8 cellular contexts compared by ENCODE assay signal in genomic region chr9:98807811-98808195, GRCh38. TPM values are rescaled to one million over a fixed set of nuclear protein-coding genes. Genes with fewer than 3 reads are reported as not detected.
DNase-seq lines count a peak whose midpoint lies in the region; ATAC-seq, FAIRE-seq and TF ChIP-seq lines count a peak whose summit lies in the region.

No MANE protein-coding gene starts in this region.

- peaks cover 41% of the 10 kb centered on the region for H3K4me1 Mint-ChIP-seq in progenitor cell of endocrine pancreas (ENCODE audit: low read depth)

- DNase-seq in D721Med (ENCODE audit: insufficient read length, low spot score), result peak; percentile 41
- no peak for DNase-seq in fibroblast of the aortic adventitia (ENCODE audit: low read depth)
- DNase-seq in progenitor cell of endocrine pancreas (ENCODE audit: low spot score, unreplicated experiment), result no peak

- ATAC-seq in HG02571 (IDR thresholded peaks at IDR 0.05; ENCODE audit: unreplicated experiment) (peak; percentile 14), HG03139 (IDR thresholded peaks at IDR 0.05; ENCODE audit: unreplicated experiment) (no peak), HG03439 (IDR thresholded peaks at IDR 0.05; ENCODE audit: unreplicated experiment) (no peak), GM18858 (IDR thresholded peaks at IDR 0.05; ENCODE audit: unreplicated experiment) (no peak)

- H3K4me3 Mint-ChIP-seq in progenitor cell of endocrine pancreas (ENCODE audit: low read depth), result peak overlapping the region; percentile 72

- no peak for FAIRE-seq in D721Med (lab: Jason Lieb, UNC)

- H3K4me3 ChIP-seq in fibroblast of the aortic adventitia (ENCODE audit: low read depth, low read length), result peak overlapping the region; percentile 75

- TF ChIP-seq CTCF in D721Med (IDR thresholded peaks at IDR 0.05; ENCODE audit: insufficient read depth, missing control alignments) (no peak), VCaP (conservative IDR thresholded peaks at IDR 0.05) (no peak), fibroblast of the aortic adventitia (IDR thresholded peaks at IDR 0.05; ENCODE audit: insufficient read depth, low read length) (no peak), progenitor cell of endocrine pancreas (IDR thresholded peaks at IDR 0.05; ENCODE audit: unreplicated experiment) (no peak)

- peaks cover 25% of the 10 kb centered on the region for H3K27me3 Mint-ChIP-seq in progenitor cell of endocrine pancreas

- H3K27ac Mint-ChIP-seq in progenitor cell of endocrine pancreas, result no peak overlapping the region

- no peaks in the 10 kb centered on the region for H3K36me3 Mint-ChIP-seq in progenitor cell of endocrine pancreas (ENCODE audit: insufficient read depth)

- H3K9me3 Mint-ChIP-seq in progenitor cell of endocrine pancreas (ENCODE audit: low read depth), result no peaks in the 10 kb centered on the region

- peak overlapping the region; percentile 34 for H3K27ac ChIP-seq in VCaP

RNA-seq across cellular contexts. Expression of gene GALNT12, which starts 0.3 kb away (rescaled TPM):
- total RNA-seq in fibroblast of the aortic adventitia (ENCODE audit: low replicate concordance) (24.9 and 138 TPM in 2 replicates), progenitor cell of endocrine pancreas (12.9 and 15.9 TPM in 2 replicates)

RNA-seq across cellular contexts. Expression of gene ANKS6, which starts 11.4 kb away (rescaled TPM):
- total RNA-seq in fibroblast of the aortic adventitia (ENCODE audit: low replicate concordance) (12.7 and 13.8 TPM in 2 replicates), progenitor cell of endocrine pancreas (39.7 TPM in 2 replicates)
